Comparison of ENCODE assay signal across 20 cellular contexts in the genomic region with DNA sequence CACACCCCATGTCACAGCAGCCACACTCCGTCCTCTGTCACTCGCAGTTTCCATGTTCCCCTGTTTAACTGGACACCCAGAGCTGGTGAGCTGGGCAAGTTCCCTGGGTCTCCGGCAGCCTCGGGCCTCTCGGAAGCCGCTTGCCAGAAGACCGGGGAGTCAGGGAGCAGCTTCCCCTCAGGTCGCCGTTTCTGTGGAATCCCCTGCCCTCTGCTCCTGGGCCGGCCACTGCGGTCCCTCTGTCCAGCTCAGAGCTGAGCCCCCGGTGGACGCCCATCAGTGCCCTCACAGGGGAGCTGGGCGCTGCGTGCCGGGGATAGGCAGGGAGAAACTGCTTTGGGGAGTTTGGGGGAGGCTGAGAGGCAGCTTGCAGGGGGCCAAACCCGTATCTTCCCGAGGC. TPM values are rescaled to one million over a fixed set of nuclear protein-coding genes. Genes with fewer than 3 reads are reported as not detected.
A peak's percentile ranks its signal among the peaks of the same experiment; 100 is the strongest.
DNase-seq lines count a peak whose midpoint lies in the region; TF ChIP-seq lines count a peak whose summit lies in the region.
"Had no signal": no experiment of that assay in that cellular context is flagged by ENCODE, and none has a peak within 500 bp of the region (broad histone marks: within the 10 kb centered on the region; RNA-seq: fewer than 3 reads in every experiment).

No MANE protein-coding gene starts in this region.

- H3K27ac ChIP-seq in dorsolateral prefrontal cortex: peak overlapping the region in 58 of 59 donors; percentile 46 to 97 (median 87)
- H3K27ac ChIP-seq in mucosa of rectum (ENCODE audit: low read depth in 2 of 2, low read length in 2 of 2): peak overlapping the region; percentile 9 to 29
- H3K27ac ChIP-seq in stomach: peak overlapping the region in 3 of 5 donors; percentile 20 to 46 (median 39)
- H3K27ac ChIP-seq in prostate gland: no peak overlapping the region
- H3K27ac ChIP-seq: A549, BLaER1 had no signal

- no peak for DNase-seq in adipocyte (ENCODE audit: low read depth)
- DNase-seq in dorsolateral prefrontal cortex: no peak
- DNase-seq in stomach: no peak
- no peak for DNase-seq in prostate gland (ENCODE audit: low spot score)
- no peak for DNase-seq in activated CD4-positive, alpha-beta memory T cell treated with anti-CD3 and anti-CD28 coated beads, Interleukin-2, amount 10 ng/mL, durations not matched to agents 7 days and 5 days
- no peak for DNase-seq in MV-4-11 (lab: John Stamatoyannopoulos, UW)
- no peak for DNase-seq in HK-2 (ENCODE audit: unreplicated experiment)
- DNase-seq: KBM-7, NCI-H1417, NCI-H187, NCI-H2107, NCI-H82, OCI-M1, SHP77 had no signal

- H3K27me3 Mint-ChIP-seq in activated CD4-positive, alpha-beta memory T cell treated with anti-CD3 and anti-CD28 coated beads, Interleukin-2, amount 10 ng/mL, durations not matched to agents 7 days and 5 days: no peaks in the 10 kb centered on the region
- H3K27me3 Mint-ChIP-seq: CD4-positive, alpha-beta memory T cell had no signal

- no peaks in the 10 kb centered on the region for H3K9me3 Mint-ChIP-seq in activated CD4-positive, alpha-beta memory T cell treated with anti-CD3 and anti-CD28 coated beads, Interleukin-2, amount 10 ng/mL, durations not matched to agents 7 days and 5 days
- H3K9me3 Mint-ChIP-seq: CD4-positive, alpha-beta memory T cell; GM23338 had no signal

- H3K36me3 ChIP-seq in adipocyte (ENCODE audit: control insufficient read depth, insufficient read depth, low read length, severe bottlenecking) (no peaks in the 10 kb centered on the region), mucosa of rectum (ENCODE audit: control insufficient read depth in 2 of 2, insufficient read depth in 2 of 2, low read length in 2 of 2) (no peaks in the 10 kb centered on the region), stomach (peaks cover 0 to 24% (median 0%) of the 10 kb centered on the region in 4 donors), prostate gland (no peaks in the 10 kb centered on the region)

- no peak for TF ChIP-seq EP300 in stomach (IDR thresholded peaks at IDR 0.05)

- TF ChIP-seq POLR2A in stomach (IDR thresholded peaks at IDR 0.05) (no peak), prostate gland (IDR thresholded peaks at IDR 0.05) (no peak)

- peaks cover 55% of the 10 kb centered on the region for H3K36me3 Mint-ChIP-seq in activated CD4-positive, alpha-beta memory T cell treated with anti-CD3 and anti-CD28 coated beads, Interleukin-2, amount 10 ng/mL, durations not matched to agents 7 days and 5 days (ENCODE audit: low read depth)

- H3K27me3 ChIP-seq in adipocyte (replicated peaks; ENCODE audit: control insufficient read depth, insufficient read depth, low read length) (peaks cover 7% of the 10 kb centered on the region), dorsolateral prefrontal cortex (no peaks in the 10 kb centered on the region), mucosa of rectum (ENCODE audit: control insufficient read depth in 2 of 2, insufficient read depth in 2 of 2, low read length in 2 of 2) (no peaks in the 10 kb centered on the region), stomach (no peaks in the 10 kb centered on the region), prostate gland (replicated peaks; ENCODE audit: insufficient read depth) (no peaks in the 10 kb centered on the region)
- H3K27me3 ChIP-seq: BLaER1 had no signal

- WGBS in stomach, 5 donors: 63 to 82% (median 78%) methylated on average over 16 to 18 of the region's 18 CpGs
- WGBS in prostate gland: 65% methylated on average over 18 of the region's 18 CpGs

- intact Hi-C loops in dorsolateral prefrontal cortex (cut with DNase I): no loop called here
- intact Hi-C loops in stomach (cut with DNase I; ENCODE audit: low total_unique reads): no loop called here
- intact Hi-C loops in prostate gland (cut with DNase I): no loop called here

- no peak overlapping the region for H3K4me3 Mint-ChIP-seq in activated CD4-positive, alpha-beta memory T cell treated with anti-CD3 and anti-CD28 coated beads, Interleukin-2, amount 10 ng/mL, durations not matched to agents 7 days and 5 days
- H3K4me3 Mint-ChIP-seq: CD4-positive, alpha-beta memory T cell; GM23338 had no signal

- no peak for TF ChIP-seq CTCF in dorsolateral prefrontal cortex (IDR thresholded peaks at IDR 0.05 in 54 of 56, conservative IDR thresholded peaks at IDR 0.05 in 2 of 56; ENCODE audit: low read depth in 1 of 56, partially characterized antibody in 56 of 56)
- TF ChIP-seq CTCF in stomach (IDR thresholded peaks at IDR 0.05): no peak
- TF ChIP-seq CTCF in prostate gland (IDR thresholded peaks at IDR 0.05): no peak

- POLR2A ChIA-PET in activated CD4-positive, alpha-beta memory T cell treated with anti-CD3 and anti-CD28 coated beads, Interleukin-2, amount 10 ng/mL, durations not matched to agents 7 days and 5 days (lab: Charles Lee): interaction anchor here (1.2 kb wide), 1 partner anchor 11 kb away, joined by 3 read pairs; no protein-coding TSS in a partner anchor

- H3K27ac Mint-ChIP-seq in activated CD4-positive, alpha-beta memory T cell treated with anti-CD3 and anti-CD28 coated beads, Interleukin-2, amount 10 ng/mL, durations not matched to agents 7 days and 5 days: no peak overlapping the region
- H3K27ac Mint-ChIP-seq: CD4-positive, alpha-beta memory T cell; GM23338 had no signal

- H3K9ac ChIP-seq in adipocyte (ENCODE audit: low read length): peak overlapping the region; percentile 31
- no peak overlapping the region for H3K9ac ChIP-seq in mucosa of rectum (ENCODE audit: low read depth in 1 of 2, low read length in 2 of 2)
- H3K9ac ChIP-seq: BLaER1 had no signal

- CTCF ChIA-PET in activated CD4-positive, alpha-beta memory T cell treated with anti-CD3 and anti-CD28 coated beads, Interleukin-2, amount 10 ng/mL, durations not matched to agents 7 days and 5 days (lab: Charles Lee): interaction anchor here (1.0 kb wide), 1 partner anchor 30 kb away, joined by 3 read pairs; no protein-coding TSS in a partner anchor

- peaks cover 26% of the 10 kb centered on the region for H3K4me1 ChIP-seq in adipocyte (ENCODE audit: control insufficient read depth, insufficient read depth, low read length)
- H3K4me1 ChIP-seq in mucosa of rectum (ENCODE audit: control insufficient read depth in 2 of 2, insufficient read depth in 2 of 2, low read length in 2 of 2): peaks cover 4 to 5% of the 10 kb centered on the region in 2 donors
- H3K4me1 ChIP-seq in stomach: peaks cover 6 to 25% (median 14%) of the 10 kb centered on the region in 4 donors
- no peaks in the 10 kb centered on the region for H3K4me1 ChIP-seq in prostate gland (replicated peaks)
- H3K4me1 ChIP-seq: A549 had no signal

- H3K4me1 Mint-ChIP-seq in activated CD4-positive, alpha-beta memory T cell treated with anti-CD3 and anti-CD28 coated beads, Interleukin-2, amount 10 ng/mL, durations not matched to agents 7 days and 5 days: no peaks in the 10 kb centered on the region

- H3K4me3 ChIP-seq in adipocyte (ENCODE audit: low read length) (no peak overlapping the region), dorsolateral prefrontal cortex (no peak overlapping the region), mucosa of rectum (ENCODE audit: low read length in 2 of 2) (no peak overlapping the region), stomach (no peak overlapping the region), prostate gland (no peak overlapping the region)
- H3K4me3 ChIP-seq: A549, BLaER1, GM12878, GM23338 had no signal

- H3K9me3 ChIP-seq in adipocyte (ENCODE audit: control insufficient read depth, low read length) (no peaks in the 10 kb centered on the region), mucosa of rectum (ENCODE audit: control insufficient read depth in 2 of 2, low read length in 2 of 2) (no peaks in the 10 kb centered on the region), stomach (no peaks in the 10 kb centered on the region), prostate gland (no peaks in the 10 kb centered on the region)
- H3K9me3 ChIP-seq: A549, BLaER1 had no signal

RNA-seq across cellular contexts. Expression of a gene that starts 37.7 kb away (rescaled TPM):
- total RNA-seq in dorsolateral prefrontal cortex: 100 to 1,000 TPM in 119 of 120 experiments, 10 to 100 TPM in 1; 82.3 to 377 (median 285) TPM
- total RNA-seq in stomach: 10 to 100 TPM in 1 of 5 donors, 1 to 10 TPM in 3, under 1 TPM in 1; 0.29 to 39.1 (median 4.2) TPM
- 1 to 10 TPM; 2.3 to 5.5 (median 2.4) TPM for polyA plus RNA-seq in stomach
- total RNA-seq in prostate gland: 1 to 10 TPM; 2.0 to 5.5 TPM
- total RNA-seq in activated CD4-positive, alpha-beta memory T cell treated with anti-CD3 and anti-CD28 coated beads, Interleukin-2, amount 10 ng/mL, durations not matched to agents 7 days and 5 days: 100 to 1,000 TPM; 284 to 286 TPM

Comparison
In these comparisons a context has a peak if more than half of its experiments do, and no peak if none do; other contexts are left out.
1. H3K27ac ChIP-seq: peak in dorsolateral prefrontal cortex (58 of 59), mucosa of rectum (2 of 2) and stomach (3 of 5); none in prostate gland (0 of 2).